8 cellular contexts compared by ENCODE assay signal in genomic region chr19:44951179-44952159, GRCh38. TPM values are rescaled to one million over a fixed set of nuclear protein-coding genes. Genes with fewer than 3 reads are reported as not detected.
DNase-seq lines count a peak whose midpoint lies in the region; ATAC-seq, FAIRE-seq and TF ChIP-seq lines count a peak whose summit lies in the region.

No MANE protein-coding gene starts in this region.

- H3K9me3 Mint-ChIP-seq in CD14-positive monocyte (no peaks in the 10 kb centered on the region), naive B cell (no peaks in the 10 kb centered on the region)
- no peaks in the 10 kb centered on the region for H3K9me3 Mint-ChIP-seq in activated CD8-positive, alpha-beta T cell treated with anti-CD3 and anti-CD28 coated beads, Interleukin-2, amount 10 ng/mL, durations not matched to agents 7 days and 5 days (ENCODE audit: insufficient read depth)

- no peaks in the 10 kb centered on the region for H3K27me3 ChIP-seq in H1 (replicated peaks in 1 of 4; ENCODE audit: control insufficient read depth in 3 of 4, extremely low read depth in 1 of 4, insufficient read depth in 3 of 4, low read length in 3 of 4)

- H3K36me3 Mint-ChIP-seq in CD14-positive monocyte (peaks cover 12 to 26% of the 10 kb centered on the region in 2 donors), naive B cell (no peaks in the 10 kb centered on the region)
- no peaks in the 10 kb centered on the region for H3K36me3 Mint-ChIP-seq in activated CD8-positive, alpha-beta T cell treated with anti-CD3 and anti-CD28 coated beads, Interleukin-2, amount 10 ng/mL, durations not matched to agents 7 days and 5 days (ENCODE audit: low read depth)

- ATAC-seq in activated CD8-positive, alpha-beta T cell treated with anti-CD3 and anti-CD28 coated beads, Interleukin-2, amount 10 ng/mL, durations not matched to agents 7 days and 5 days = no peak
- ATAC-seq in naive B cell (ENCODE audit: low read depth in 2 of 2) (no peak), HG03097 (IDR thresholded peaks at IDR 0.05; ENCODE audit: low FRiP score, unreplicated experiment) (no peak)

- H3K9ac ChIP-seq in H1 (replicated peaks in 1 of 4; ENCODE audit: extremely low read depth in 1 of 4, low read depth in 3 of 4, low read length in 3 of 4) = no peak overlapping the region; a peak in 1 of 7 replicates

- H3K23me2 ChIP-seq in H1 (ENCODE audit: low read depth, low read length) = peaks cover 12% of the 10 kb centered on the region; the same call in 1 of the 2 replicates

- no peak overlapping the region for H3K14ac ChIP-seq in H1 (ENCODE audit: insufficient read length)

- DNase-seq in CD14-positive monocyte (ENCODE audit: low spot score) (peak; percentile 60), HFF-Myc (ENCODE audit: extremely low read depth, low read depth) (peak; percentile 58), NCI-H748 treated with DMSO at 0.1 percent for 48 hours (lab: John Stamatoyannopoulos, UW) (peak; percentile 79), H1 (ENCODE audit: low read depth in 1 of 2, low spot score in 2 of 2) (peak in 1 of 2 experiments; percentile 76), naive B cell (peak; percentile 69)
- peak; percentile 79 for DNase-seq in activated CD8-positive, alpha-beta T cell treated with anti-CD3 and anti-CD28 coated beads, Interleukin-2, amount 10 ng/mL, durations not matched to agents 7 days and 5 days
- DNase-seq in stimulated activated naive CD4-positive, alpha-beta T cell treated with Interleukin-2 at 50 U/mL for 16 hours (lab: John Stamatoyannopoulos, UW) = peak; percentile 37

- TF ChIP-seq RAD21 in H1 (IDR thresholded peaks at IDR 0.05 in 1 of 2, conservative IDR thresholded peaks at IDR 0.05 in 1 of 2; ENCODE audit: low read depth in 2 of 2, low read length in 2 of 2) = peak; percentile 66 to 75

- FAIRE-seq in H1 (lab: Jason Lieb, UNC) = no peak

- H3K79me1 ChIP-seq in H1 (ENCODE audit: low read depth, low read length) = peaks cover 8% of the 10 kb centered on the region

- peaks cover 23% of the 10 kb centered on the region for H3K4me1 Mint-ChIP-seq in CD14-positive monocyte
- peaks cover 20% of the 10 kb centered on the region for H3K4me1 Mint-ChIP-seq in activated CD8-positive, alpha-beta T cell treated with anti-CD3 and anti-CD28 coated beads, Interleukin-2, amount 10 ng/mL, durations not matched to agents 7 days and 5 days (ENCODE audit: low read depth)
- peaks cover 18 to 31% (median 30%) of the 10 kb centered on the region in 3 donors for H3K4me1 Mint-ChIP-seq in naive B cell

- no peak overlapping the region for H3K27ac ChIP-seq in H1 (ENCODE audit: low read depth, low read length)

- no peak overlapping the region for H2BK5ac ChIP-seq in H1 (ENCODE audit: low read depth, low read length)

- H2BK20ac ChIP-seq in H1 (ENCODE audit: low read length) = no peak overlapping the region

- H3K27me3 Mint-ChIP-seq in CD14-positive monocyte (ENCODE audit: low read depth in 3 of 3) (peaks cover 0 to 2% (median 2%) of the 10 kb centered on the region in 3 donors), naive B cell (no peaks in the 10 kb centered on the region)
- H3K27me3 Mint-ChIP-seq in activated CD8-positive, alpha-beta T cell treated with anti-CD3 and anti-CD28 coated beads, Interleukin-2, amount 10 ng/mL, durations not matched to agents 7 days and 5 days (ENCODE audit: low read depth) = no peaks in the 10 kb centered on the region

- H3K56ac ChIP-seq in H1 (replicated peaks; ENCODE audit: insufficient read length, low read depth, low read length) = no peak overlapping the region

- H4K91ac ChIP-seq in H1 (replicated peaks; ENCODE audit: insufficient read length, low read length) = no peak overlapping the region

- no peak overlapping the region for H2BK15ac ChIP-seq in H1 (ENCODE audit: low read length)

- H3K27ac Mint-ChIP-seq in CD14-positive monocyte (peak overlapping the region in 3 of 7 donors; percentile 37 to 58 (median 40)), naive B cell (peak overlapping the region in 3 of 6 donors; percentile 20 to 96 (median 73))
- H3K27ac Mint-ChIP-seq in activated CD8-positive, alpha-beta T cell treated with anti-CD3 and anti-CD28 coated beads, Interleukin-2, amount 10 ng/mL, durations not matched to agents 7 days and 5 days = no peak overlapping the region

- no peak overlapping the region for H3K4me3 ChIP-seq in HFF-Myc (replicated peaks; ENCODE audit: low read depth, low read length)
- H3K4me3 ChIP-seq in H1 (ENCODE audit: extremely low read depth in 1 of 4, insufficient read depth in 2 of 4, low read depth in 3 of 4, low read length in 4 of 4) = no peak overlapping the region

- WGBS in H1 (ENCODE audit: extremely low coverage in 1 of 2, insufficient coverage in 1 of 2, insufficient read length in 1 of 2, insufficient replicate concordance in 2 of 2, low coverage in 1 of 2, low lambda C conversion rate in 2 of 2, missing lambda C conversion rate in 1 of 2), 2 experiments = 60% methylated on average over 13 of the region's 13 CpGs; no CpG with 5 or more reads in 1 of the 2 experiments

- H3K18ac ChIP-seq in H1 (ENCODE audit: extremely low read depth, low read length) = peak overlapping the region; percentile 19; the same call in 1 of the 2 replicates

- no peak overlapping the region for H2AFZ ChIP-seq in H1 (ENCODE audit: low read length)

- POLR2A ChIA-PET in activated CD8-positive, alpha-beta T cell treated with anti-CD3 and anti-CD28 coated beads, Interleukin-2, amount 10 ng/mL, durations not matched to agents 7 days and 5 days (lab: Charles Lee) = no interaction called here
- POLR2A ChIA-PET in H1 (lab: Charles Lee; ENCODE audit: partially characterized antibody) = interaction anchor here (0.7 to 11.6 kb wide), 6 partner anchors 37 to 123 kb away, joined by 3 to 121 read pairs (median 4); partner anchors contain the start of gene APOE

- H3K4me3 Mint-ChIP-seq in CD14-positive monocyte (no peak overlapping the region), naive B cell (peak overlapping the region in 5 of 8 donors; percentile 16 to 82 (median 51))
- no peak overlapping the region for H3K4me3 Mint-ChIP-seq in activated CD8-positive, alpha-beta T cell treated with anti-CD3 and anti-CD28 coated beads, Interleukin-2, amount 10 ng/mL, durations not matched to agents 7 days and 5 days

- intact Hi-C loops in CD14-positive monocyte (cut with micrococcal nuclease) = loop anchor here (1.0 to 5.0 kb wide), 3 partner anchors 48 to 379 kb away; no protein-coding TSS in a partner anchor

- no peak overlapping the region for H3K23ac ChIP-seq in H1 (ENCODE audit: insufficient read length)

- no peak overlapping the region for H2AK5ac ChIP-seq in H1 (ENCODE audit: low read depth, low read length)

- H4K5ac ChIP-seq in H1 (ENCODE audit: insufficient read length, low read depth, low read length) = no peak overlapping the region

- TF ChIP-seq POLR2A in H1 (IDR thresholded peaks at IDR 0.05; ENCODE audit: control extremely low read depth in 1 of 2, low read depth in 2 of 2, low read length in 2 of 2) = no peak

- peaks cover 3 to 9% of the 10 kb centered on the region in 2 experiments for H4K20me1 ChIP-seq in H1 (replicated peaks in 1 of 2; ENCODE audit: control insufficient read depth in 1 of 2, insufficient read depth in 2 of 2, low read length in 2 of 2)

- CTCF ChIA-PET in activated CD8-positive, alpha-beta T cell treated with anti-CD3 and anti-CD28 coated beads, Interleukin-2, amount 10 ng/mL, durations not matched to agents 7 days and 5 days (lab: Charles Lee) = interaction anchor here (0.8 to 2.9 kb wide), 8 partner anchors 8 to 228 kb away, joined by 3 to 34 read pairs (median 4); partner anchors contain the start of genes APOC1 and APOE
- CTCF ChIA-PET in H1 (lab: Charles Lee; ENCODE audit: partially characterized antibody) = interaction anchor here (0.7 to 8.3 kb wide), 19 partner anchors 9 to 381 kb away, joined by 3 to 201 read pairs (median 4); partner anchors contain the start of genes APOC1 and APOE

- no peak overlapping the region for H3K4me2 ChIP-seq in H1 (ENCODE audit: insufficient read depth in 1 of 2, low read depth in 2 of 2, low read length in 2 of 2)

- H3K79me2 ChIP-seq in H1 (ENCODE audit: control insufficient read depth in 1 of 2, insufficient read depth in 2 of 2, low read length in 2 of 2) = peaks cover 9 to 14% of the 10 kb centered on the region in 2 experiments

- no peak for TF ChIP-seq EP300 in H1 (IDR thresholded peaks at IDR 0.05; ENCODE audit: borderline replicate concordance in 1 of 2, low read depth in 2 of 2, low read length in 2 of 2)

- H3K36me3 ChIP-seq in H1 (ENCODE audit: control insufficient read depth in 2 of 4, insufficient read depth in 4 of 4, low read length in 3 of 4) = no peaks in the 10 kb centered on the region

- TF ChIP-seq CTCF in CD14-positive monocyte (IDR thresholded peaks at IDR 0.05) = peak; percentile 89
- peak; percentile 81 for TF ChIP-seq CTCF in HFF-Myc (IDR thresholded peaks at IDR 0.05; ENCODE audit: low read depth, low read length, missing control alignments)
- TF ChIP-seq CTCF in H1 (IDR thresholded peaks at IDR 0.05; ENCODE audit: control extremely low read depth in 1 of 3, insufficient read depth in 1 of 3, low read depth in 1 of 3, low read length in 3 of 3) = peak; percentile 13 to 79 (median 70)

- no peak overlapping the region for H3K4ac ChIP-seq in H1 (replicated peaks; ENCODE audit: insufficient read length, low read depth, low read length)

- no peak overlapping the region for H4K8ac ChIP-seq in H1 (ENCODE audit: extremely low read depth, insufficient read depth, low read length)

- H3K4me1 ChIP-seq in H1 (replicated peaks in 1 of 4; ENCODE audit: control insufficient read depth in 3 of 4, insufficient read depth in 4 of 4, low read length in 3 of 4) = peaks cover 0 to 6% (median 5%) of the 10 kb centered on the region in 4 experiments; a peak in 5 of 7 replicates

- H2BK120ac ChIP-seq in H1 (replicated peaks; ENCODE audit: low read depth, low read length) = peak overlapping the region; percentile 69

- H2BK12ac ChIP-seq in H1 (ENCODE audit: low read depth, low read length) = no peak overlapping the region

- no peaks in the 10 kb centered on the region for H3K9me3 ChIP-seq in H1 (ENCODE audit: insufficient read depth in 2 of 2, low read depth in 1 of 2, low read length in 1 of 2)

RNA-seq across cellular contexts. Expression of gene CLPTM1, which starts 3.7 kb away (rescaled TPM):
- polyA plus RNA-seq in CD14-positive monocyte (10 to 100 TPM; 14.7 to 20.0 TPM), H1 (2011; rRNA removed) (108 and 140 TPM in 2 replicates), naive B cell (ENCODE audit: low read depth in 6 of 6) (10 to 100 TPM; 17.5 to 27.2 (median 20.1) TPM)
- 10 to 100 TPM; 65.5 to 67.8 TPM for total RNA-seq in activated CD8-positive, alpha-beta T cell treated with anti-CD3 and anti-CD28 coated beads, Interleukin-2, amount 10 ng/mL, durations not matched to agents 7 days and 5 days
- 84.8 and 95.8 TPM in 2 replicates for total RNA-seq in H1 (2021; fragmentation: NEBNext Ultra II Directional; extraction: Animal tissue kit (Norgen Biotek cat#: 25700))
- 52.8 TPM for polyA plus RNA-seq in H1 (2011; cell fraction: cytosol; rRNA removed)
- 188 TPM for polyA plus RNA-seq in H1 (2011; cell fraction: nucleus; rRNA removed)
- polyA plus RNA-seq in H1 (2012, experiment 1 of 2) = 59.2 to 83.8 TPM (median 78.3 TPM) in 4 replicates
- 79.9 TPM for polyA plus RNA-seq in H1 (2012, experiment 2 of 2)
- 131 TPM for polyA plus RNA-seq in H1 (2013, experiment 1 of 2)
- 127 TPM for polyA plus RNA-seq in H1 (2013, experiment 2 of 2)
- polyA minus RNA-seq in H1 (2011; rRNA and poly(A)+ RNA removed) = 81.2 and 108 TPM in 2 replicates
- polyA minus RNA-seq in H1 (2011; cell fraction: cytosol; rRNA and poly(A)+ RNA removed) = 49.5 TPM
- 46.5 TPM for polyA minus RNA-seq in H1 (2011; cell fraction: nucleus; rRNA and poly(A)+ RNA removed)

RNA-seq across cellular contexts. Expression of gene APOC2, which starts 5.6 kb away (rescaled TPM):
- polyA plus RNA-seq in CD14-positive monocyte (not detected), H1 (2011; rRNA removed) (not detected in 2 replicates), naive B cell (ENCODE audit: low read depth in 6 of 6) (not detected)
- not detected for total RNA-seq in activated CD8-positive, alpha-beta T cell treated with anti-CD3 and anti-CD28 coated beads, Interleukin-2, amount 10 ng/mL, durations not matched to agents 7 days and 5 days
- not detected in 2 replicates for total RNA-seq in H1 (2021; fragmentation: NEBNext Ultra II Directional; extraction: Animal tissue kit (Norgen Biotek cat#: 25700))
- not detected for polyA plus RNA-seq in H1 (2011; cell fraction: cytosol; rRNA removed)
- not detected for polyA plus RNA-seq in H1 (2011; cell fraction: nucleus; rRNA removed)
- not detected in 4 replicates for polyA plus RNA-seq in H1 (2012, experiment 1 of 2)
- not detected for polyA plus RNA-seq in H1 (2012, experiment 2 of 2)
- polyA plus RNA-seq in H1 (2013, experiment 1 of 2) = not detected
- polyA plus RNA-seq in H1 (2013, experiment 2 of 2) = not detected
- not detected in 2 replicates for polyA minus RNA-seq in H1 (2011; rRNA and poly(A)+ RNA removed)
- polyA minus RNA-seq in H1 (2011; cell fraction: cytosol; rRNA and poly(A)+ RNA removed) = not detected
- polyA minus RNA-seq in H1 (2011; cell fraction: nucleus; rRNA and poly(A)+ RNA removed) = not detected

RNA-seq across cellular contexts. Expression of gene APOC4, which starts 9.4 kb away (rescaled TPM):
- polyA plus RNA-seq in CD14-positive monocyte (not detected), H1 (2011; rRNA removed) (not detected in 2 replicates), naive B cell (ENCODE audit: low read depth in 6 of 6) (not detected)
- total RNA-seq in activated CD8-positive, alpha-beta T cell treated with anti-CD3 and anti-CD28 coated beads, Interleukin-2, amount 10 ng/mL, durations not matched to agents 7 days and 5 days = not detected
- total RNA-seq in H1 (2021; fragmentation: NEBNext Ultra II Directional; extraction: Animal tissue kit (Norgen Biotek cat#: 25700)) = not detected in 2 replicates
- polyA plus RNA-seq in H1 (2011; cell fraction: cytosol; rRNA removed) = not detected
- polyA plus RNA-seq in H1 (2011; cell fraction: nucleus; rRNA removed) = not detected
- not detected in 4 replicates for polyA plus RNA-seq in H1 (2012, experiment 1 of 2)
- polyA plus RNA-seq in H1 (2012, experiment 2 of 2) = not detected
- polyA plus RNA-seq in H1 (2013, experiment 1 of 2) = not detected
- polyA plus RNA-seq in H1 (2013, experiment 2 of 2) = not detected
- polyA minus RNA-seq in H1 (2011; rRNA and poly(A)+ RNA removed) = not detected in 2 replicates
- not detected for polyA minus RNA-seq in H1 (2011; cell fraction: cytosol; rRNA and poly(A)+ RNA removed)
- not detected for polyA minus RNA-seq in H1 (2011; cell fraction: nucleus; rRNA and poly(A)+ RNA removed)

RNA-seq across cellular contexts. Expression of gene APOC1, which starts 37.1 kb away (rescaled TPM):
- polyA plus RNA-seq in CD14-positive monocyte (not detected), H1 (2011; rRNA removed) (55.8 and 93.6 TPM in 2 replicates), naive B cell (ENCODE audit: low read depth in 6 of 6) (not detected)
- not detected for total RNA-seq in activated CD8-positive, alpha-beta T cell treated with anti-CD3 and anti-CD28 coated beads, Interleukin-2, amount 10 ng/mL, durations not matched to agents 7 days and 5 days
- total RNA-seq in H1 (2021; fragmentation: NEBNext Ultra II Directional; extraction: Animal tissue kit (Norgen Biotek cat#: 25700)) = 78.2 and 87.8 TPM in 2 replicates
- 47.4 TPM for polyA plus RNA-seq in H1 (2011; cell fraction: cytosol; rRNA removed)
- polyA plus RNA-seq in H1 (2011; cell fraction: nucleus; rRNA removed) = 54.5 TPM
- polyA plus RNA-seq in H1 (2012, experiment 1 of 2) = 80.3 to 111 TPM (median 99.7 TPM) in 4 replicates
- polyA plus RNA-seq in H1 (2012, experiment 2 of 2) = 1,424 TPM
- polyA plus RNA-seq in H1 (2013, experiment 1 of 2) = 476 TPM
- polyA plus RNA-seq in H1 (2013, experiment 2 of 2) = 500 TPM
- 11.5 and 19.7 TPM in 2 replicates for polyA minus RNA-seq in H1 (2011; rRNA and poly(A)+ RNA removed)
- polyA minus RNA-seq in H1 (2011; cell fraction: cytosol; rRNA and poly(A)+ RNA removed) = 50.2 TPM
- 13.9 TPM for polyA minus RNA-seq in H1 (2011; cell fraction: nucleus; rRNA and poly(A)+ RNA removed)

RNA-seq across cellular contexts. Expression of gene APOE, which starts 45.9 kb away (rescaled TPM):
- polyA plus RNA-seq in CD14-positive monocyte (under 1 TPM in 1 of 2 donors, not detected in 1; 0.30 TPM), H1 (2011; rRNA removed) (1,258 and 1,819 TPM in 2 replicates), naive B cell (ENCODE audit: low read depth in 6 of 6) (not detected)
- under 1 TPM; 0.68 to 0.89 TPM for total RNA-seq in activated CD8-positive, alpha-beta T cell treated with anti-CD3 and anti-CD28 coated beads, Interleukin-2, amount 10 ng/mL, durations not matched to agents 7 days and 5 days
- 629 and 679 TPM in 2 replicates for total RNA-seq in H1 (2021; fragmentation: NEBNext Ultra II Directional; extraction: Animal tissue kit (Norgen Biotek cat#: 25700))
- polyA plus RNA-seq in H1 (2011; cell fraction: cytosol; rRNA removed) = 2,004 TPM
- 1,227 TPM for polyA plus RNA-seq in H1 (2011; cell fraction: nucleus; rRNA removed)
- 455 to 954 TPM (median 869 TPM) in 4 replicates for polyA plus RNA-seq in H1 (2012, experiment 1 of 2)
- polyA plus RNA-seq in H1 (2012, experiment 2 of 2) = 444 TPM
- 1,163 TPM for polyA plus RNA-seq in H1 (2013, experiment 1 of 2)
- 1,134 TPM for polyA plus RNA-seq in H1 (2013, experiment 2 of 2)
- 77.1 and 107 TPM in 2 replicates for polyA minus RNA-seq in H1 (2011; rRNA and poly(A)+ RNA removed)
- 305 TPM for polyA minus RNA-seq in H1 (2011; cell fraction: cytosol; rRNA and poly(A)+ RNA removed)
- polyA minus RNA-seq in H1 (2011; cell fraction: nucleus; rRNA and poly(A)+ RNA removed) = 218 TPM

Comparison
In these comparisons a context has a peak if more than half of its experiments do, and no peak if none do; other contexts are left out.
1. H3K4me3 Mint-ChIP-seq: peak in naive B cell (5 of 8); none in CD14-positive monocyte (0 of 2) and activated CD8-positive, alpha-beta T cell treated with anti-CD3 and anti-CD28 coated beads, Interleukin-2, amount 10 ng/mL, durations not matched to agents 7 days and 5 days (single experiment).
2. Peak in every context shown above with its lines, with median percentiles within 50 percentile points of each other: CTCF ChIP-seq.